9 cellular contexts compared by ENCODE assay signal in the genomic region with DNA sequence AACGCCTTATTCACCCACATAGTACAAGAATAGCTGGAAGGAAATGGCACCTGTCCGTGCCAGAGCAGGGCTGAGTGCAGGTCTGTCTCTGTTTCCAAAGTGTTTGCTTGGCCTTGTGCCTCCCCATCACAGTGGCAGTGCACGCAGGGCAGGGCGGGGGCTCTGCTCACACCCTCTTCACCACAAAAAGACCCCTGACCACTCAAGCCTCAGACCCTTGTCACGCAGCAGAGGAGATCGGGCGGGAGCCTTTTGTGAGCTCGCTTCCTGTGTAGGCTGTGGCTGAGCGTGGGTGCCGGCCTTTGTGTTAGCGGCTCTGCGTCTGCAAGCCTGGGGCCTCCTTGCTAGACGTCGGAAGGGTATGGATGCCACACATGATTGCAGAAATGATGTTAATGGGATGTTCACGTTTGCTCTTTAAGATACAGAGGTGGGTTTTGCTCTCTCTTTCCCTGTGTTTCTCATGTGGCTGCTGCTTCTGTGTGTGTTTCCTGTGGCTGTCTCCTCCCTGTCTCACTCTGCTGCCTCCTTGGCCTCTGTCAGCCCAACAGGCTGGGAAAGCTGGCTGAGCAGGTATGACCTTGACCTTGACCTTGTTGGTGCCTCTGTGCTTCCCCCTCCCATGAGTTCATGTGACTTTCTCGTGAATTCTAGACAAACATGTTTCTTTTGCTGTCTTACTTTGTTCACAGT. TPM values are rescaled to one million over a fixed set of nuclear protein-coding genes. Genes with fewer than 3 reads are reported as not detected.
A peak's percentile ranks its signal among the peaks of the same experiment; 100 is the strongest.
DNase-seq lines count a peak whose midpoint lies in the region; ATAC-seq lines count a peak whose summit lies in the region.
"Had no signal": no experiment of that assay in that cellular context is flagged by ENCODE, and none has a peak within 500 bp of the region (broad histone marks: within the 10 kb centered on the region; RNA-seq: fewer than 3 reads in every experiment).

No MANE protein-coding gene starts in this region.

- DNase-seq in activated CD8-positive, alpha-beta memory T cell treated with anti-CD3 and anti-CD28 coated beads for 4 hours (ENCODE audit: low read depth in 2 of 2) = peak; percentile 35 to 40
- DNase-seq in foreskin melanocyte = peak; percentile 15
- peak; percentile 45 for DNase-seq in stimulated activated CD8-positive, alpha-beta memory T cell treated with anti-CD3 and anti-CD28 coated beads, Interleukin-12 subunit alpha, Interleukin-12 subunit beta, amount 100 ng/mL, for 1 hour (ENCODE audit: low read depth)
- no peak for DNase-seq in AG20443 (ENCODE audit: low spot score)
- DNase-seq in mesendoderm = no peak
- DNase-seq: transverse colon had no signal

- H3K4me3 ChIP-seq in mesendoderm (ENCODE audit: low read length) = no peak overlapping the region
- H3K4me3 ChIP-seq: transverse colon had no signal

- ATAC-seq in GM19463 (IDR thresholded peaks at IDR 0.05; ENCODE audit: unreplicated experiment) (peak; percentile 61), GM21717 (IDR thresholded peaks at IDR 0.05; ENCODE audit: unreplicated experiment) (no peak), GM21576 (IDR thresholded peaks at IDR 0.05; ENCODE audit: unreplicated experiment) (no peak)

- no CpG with 5 or more reads among the region's 16 CpGs for WGBS in mesendoderm (ENCODE audit: extremely low coverage, insufficient coverage, low lambda C conversion rate)

- H3K18ac ChIP-seq in mesendoderm (ENCODE audit: low read length) = no peak overlapping the region

- no peaks in the 10 kb centered on the region for H3K4me1 ChIP-seq in mesendoderm (ENCODE audit: control insufficient read depth, low read depth, low read length)
- H3K4me1 ChIP-seq: transverse colon had no signal

- H3K79me1 ChIP-seq in mesendoderm (ENCODE audit: low read length) = no peaks in the 10 kb centered on the region

- H3K9ac ChIP-seq in mesendoderm (ENCODE audit: low read length) = no peak overlapping the region

- H2BK120ac ChIP-seq in mesendoderm (ENCODE audit: low read depth, low read length) = no peak overlapping the region

- H3K4me2 ChIP-seq in mesendoderm (ENCODE audit: low read length) = no peak overlapping the region

- H3K36me3 ChIP-seq in mesendoderm (ENCODE audit: control insufficient read depth, insufficient read depth, low read length) = peaks cover 4% of the 10 kb centered on the region

- no peak overlapping the region for H3K4ac ChIP-seq in mesendoderm (ENCODE audit: low read depth, low read length)

- H2BK15ac ChIP-seq in mesendoderm (replicated peaks; ENCODE audit: low read depth) = no peak overlapping the region

- no peaks in the 10 kb centered on the region for H3K79me2 ChIP-seq in mesendoderm (ENCODE audit: control insufficient read depth, insufficient read depth, low read length)

- H2BK5ac ChIP-seq in mesendoderm (ENCODE audit: low read length) = no peak overlapping the region

- no peak overlapping the region for H3K27ac ChIP-seq in mesendoderm (ENCODE audit: low read depth, low read length)

- H2AK5ac ChIP-seq in mesendoderm (ENCODE audit: low read length) = no peak overlapping the region

- no peak overlapping the region for H3K56ac ChIP-seq in mesendoderm (ENCODE audit: low read length)

- H3K23ac ChIP-seq in mesendoderm (ENCODE audit: low read length) = no peak overlapping the region

- H4K8ac ChIP-seq in mesendoderm (ENCODE audit: low read depth, low read length) = no peak overlapping the region

- no peak overlapping the region for H4K5ac ChIP-seq in mesendoderm (ENCODE audit: low read length)

- H3K27me3 ChIP-seq in mesendoderm (ENCODE audit: insufficient read depth, low read length, poor library complexity) = no peaks in the 10 kb centered on the region
- H3K27me3 ChIP-seq: transverse colon had no signal

RNA-seq across cellular contexts. Expression of a gene that starts 45.4 kb away (rescaled TPM):
- polyA plus RNA-seq in mesendoderm (2013, experiment 1 of 2) = 0.35 TPM
- 0.18 TPM for polyA plus RNA-seq in mesendoderm (2013, experiment 2 of 2)

Comparison
In these comparisons a context has a peak if more than half of its experiments do, and no peak if none do; other contexts are left out.
1. DNase-seq: peak in activated CD8-positive, alpha-beta memory T cell treated with anti-CD3 and anti-CD28 coated beads for 4 hours (2 of 2), foreskin melanocyte (single experiment) and stimulated activated CD8-positive, alpha-beta memory T cell treated with anti-CD3 and anti-CD28 coated beads, Interleukin-12 subunit alpha, Interleukin-12 subunit beta, amount 100 ng/mL, for 1 hour (single experiment); none in AG20443 (single experiment) and mesendoderm (single experiment).